1 cellular context compared by ENCODE assay signal in the genomic region with DNA sequence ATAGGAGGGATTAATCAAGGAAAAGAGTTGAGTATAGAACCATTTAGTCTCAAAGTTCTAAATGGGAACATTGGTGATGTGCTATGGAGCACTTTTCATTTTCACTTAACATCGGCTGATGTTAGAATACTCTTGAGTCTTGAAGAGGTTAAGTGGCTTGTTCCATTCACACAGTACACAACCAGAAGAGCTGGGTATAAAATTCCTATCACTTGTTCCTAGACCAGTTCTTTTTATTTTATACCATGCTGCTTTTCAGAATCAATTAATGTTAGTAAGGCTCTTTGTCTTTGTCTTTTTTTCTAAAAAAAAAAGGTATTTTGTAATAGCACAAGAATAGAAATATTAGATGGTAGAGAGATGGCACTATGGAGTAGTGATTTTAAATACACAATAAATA.
TF ChIP-seq lines count a peak whose summit lies in the region.

No MANE protein-coding gene starts in this region.

TF ChIP-seq in HepG2, 621 proteins besides CTCF, POLR2A, EP300 and RAD21:
- no peak for TF ChIP-seq CHD2 (IDR thresholded peaks at IDR 0.05; ENCODE audit: low read depth, low read length)
- TF ChIP-seq ZFP1 (CRISPR knock-in tag; IDR thresholded peaks at IDR 0.05): peak; percentile 80; the same call in 1 of the 2 replicates
TF ChIP-seq in HepG2: peak in this region for 1.
